29 cellular contexts compared by ENCODE assay signal in genomic region chr16:67477960-67478554, GRCh38. TPM values are rescaled to one million over a fixed set of nuclear protein-coding genes. Genes with fewer than 3 reads are reported as not detected.
DNase-seq lines count a peak whose midpoint lies in the region; ATAC-seq, FAIRE-seq and TF ChIP-seq lines count a peak whose summit lies in the region.
"Had no signal": no experiment of that assay in that cellular context is flagged by ENCODE, and none has a peak within 500 bp of the region (broad histone marks: within the 10 kb centered on the region; RNA-seq: fewer than 3 reads in every experiment).

No MANE protein-coding gene starts in this region.

- H3K27ac ChIP-seq in upper lobe of right lung = no peak overlapping the region
- H3K27ac ChIP-seq in SK-N-SH (ENCODE audit: low read depth in 2 of 2, low read length in 1 of 2) = no peak overlapping the region
- H3K27ac ChIP-seq: esophagus muscularis mucosa, sigmoid colon had no signal

- H3K4me3 ChIP-seq in bronchial epithelial cell (ENCODE audit: low read depth, low read length) (no peak overlapping the region), upper lobe of right lung (no peak overlapping the region), SK-N-SH (ENCODE audit: low read depth in 2 of 2, low read length in 1 of 2) (no peak overlapping the region)
- H3K4me3 ChIP-seq: esophagus muscularis mucosa, mucosa of descending colon, sigmoid colon had no signal

- H3K9ac ChIP-seq in SK-N-SH = no peak overlapping the region

- no peaks in the 10 kb centered on the region for H3F3A ChIP-seq in SK-N-SH (replicated peaks; ENCODE audit: insufficient read depth)

- H3K4me1 ChIP-seq in upper lobe of right lung = peaks cover 67% of the 10 kb centered on the region
- H3K4me1 ChIP-seq in SK-N-SH (ENCODE audit: control insufficient read depth in 1 of 2, insufficient read depth in 2 of 2, low read depth in 1 of 2, low read length in 1 of 2) = peaks cover 6 to 19% of the 10 kb centered on the region in 2 experiments; a peak in 1 of 4 replicates

- no peaks in the 10 kb centered on the region for H3K27me3 Mint-ChIP-seq in activated naive CD4-positive, alpha-beta T cell treated with anti-CD3 and anti-CD28 coated beads, Interleukin-2, amount 10 ng/mL, durations not matched to agents 7 days and 5 days
- H3K27me3 Mint-ChIP-seq in naive thymus-derived CD8-positive, alpha-beta T cell = no peaks in the 10 kb centered on the region
- H3K27me3 Mint-ChIP-seq: stimulated activated naive CD8-positive, alpha-beta T cell treated with anti-CD3 and anti-CD28 coated beads, Interleukin-15, Interleukin-2, amounts not matched to agents 100 ng/mL and 50 ng/mL, for 24 hours had no signal

- peak overlapping the region; percentile 28 for H3K4me3 Mint-ChIP-seq in activated naive CD4-positive, alpha-beta T cell treated with anti-CD3 and anti-CD28 coated beads, Interleukin-2, amount 10 ng/mL, durations not matched to agents 7 days and 5 days
- H3K4me3 Mint-ChIP-seq in naive thymus-derived CD8-positive, alpha-beta T cell = peak overlapping the region in 8 of 10 donors; percentile 7 to 60 (median 32)

- TF ChIP-seq CTCF in bronchial epithelial cell (IDR thresholded peaks at IDR 0.05; ENCODE audit: insufficient read depth, low read length, severe bottlenecking) (no peak), upper lobe of right lung (IDR thresholded peaks at IDR 0.05) (no peak), SK-N-SH (IDR thresholded peaks at IDR 0.05) (no peak)

- no peaks in the 10 kb centered on the region for H3K36me3 ChIP-seq in bronchial epithelial cell (ENCODE audit: control insufficient read depth, insufficient read depth, low read length)
- H3K36me3 ChIP-seq in upper lobe of right lung = no peaks in the 10 kb centered on the region
- H3K36me3 ChIP-seq in SK-N-SH (replicated peaks in 1 of 2; ENCODE audit: control insufficient read depth in 1 of 2, insufficient read depth in 2 of 2, low read length in 1 of 2) = peaks cover 0 to 14% of the 10 kb centered on the region in 2 experiments
- H3K36me3 ChIP-seq: esophagus muscularis mucosa, sigmoid colon, upper lobe of left lung had no signal

- POLR2A ChIA-PET in naive thymus-derived CD8-positive, alpha-beta T cell (lab: Charles Lee) = interaction anchor here (0.7 kb wide), 1 partner anchor 326 kb away, joined by 4 read pairs; no protein-coding TSS in a partner anchor
- POLR2A ChIA-PET in SK-N-SH (lab: Yijun Ruan, JAX) = no interaction called here

- H3K36me3 Mint-ChIP-seq in activated naive CD4-positive, alpha-beta T cell treated with anti-CD3 and anti-CD28 coated beads, Interleukin-2, amount 10 ng/mL, durations not matched to agents 7 days and 5 days = peaks cover 11% of the 10 kb centered on the region
- peaks cover 0 to 11% (median 2%) of the 10 kb centered on the region in 3 donors for H3K36me3 Mint-ChIP-seq in naive thymus-derived CD8-positive, alpha-beta T cell

- H3K9me2 ChIP-seq in SK-N-SH = no peaks in the 10 kb centered on the region

- DNase-seq in activated naive CD4-positive, alpha-beta T cell treated with anti-CD3 and anti-CD28 coated beads, Interleukin-2, amount 10 ng/mL, durations not matched to agents 7 days and 5 days = no peak
- no peak for DNase-seq in activated naive CD4-positive, alpha-beta T cell treated with Interleukin-2 at 50 U/mL for 16 hours
- DNase-seq in bronchial epithelial cell (ENCODE audit: low read depth) (peak; percentile 88), upper lobe of right lung (no peak), SK-N-SH (no peak), NCI-H2171 treated with DMSO at 0.1 percent for 48 hours (lab: John Stamatoyannopoulos, UW) (no peak), hepatic stellate cell (ENCODE audit: low spot score) (no peak)
- no peak for DNase-seq in naive thymus-derived CD8-positive, alpha-beta T cell
- DNase-seq: amniotic stem cell; C1 segment of cervical spinal cord; central memory CD4-positive, alpha-beta T cell; DMS53; effector CD4-positive, alpha-beta T cell; Karpas-422; left colon; mucosa of descending colon; NCI-H1092; NCI-H2171; NCI-H748 treated with DMSO at 0.1 percent for 48 hours; SIG-M5; sigmoid colon; upper lobe of left lung had no signal

- no peak for FAIRE-seq in bronchial epithelial cell (lab: Jason Lieb, UNC)
- FAIRE-seq: A204.1, H54 had no signal

- no peak overlapping the region for H3K4me2 ChIP-seq in SK-N-SH

- no peaks in the 10 kb centered on the region for H3K9me3 Mint-ChIP-seq in activated naive CD4-positive, alpha-beta T cell treated with anti-CD3 and anti-CD28 coated beads, Interleukin-2, amount 10 ng/mL, durations not matched to agents 7 days and 5 days
- no peaks in the 10 kb centered on the region for H3K9me3 Mint-ChIP-seq in naive thymus-derived CD8-positive, alpha-beta T cell
- H3K9me3 Mint-ChIP-seq: stimulated activated naive CD8-positive, alpha-beta T cell treated with anti-CD3 and anti-CD28 coated beads, Interleukin-15, Interleukin-2, amounts not matched to agents 100 ng/mL and 50 ng/mL, for 24 hours had no signal

- ATAC-seq in naive thymus-derived CD8-positive, alpha-beta T cell = no peak
- ATAC-seq in upper lobe of right lung = peak; percentile 22
- ATAC-seq: activated CD4-positive, CD25-positive, alpha-beta regulatory T cell treated with anti-CD3 and anti-CD28 coated beads, Interleukin-2, amount 50 U/mL, for 24 hours; left colon; mucosa of descending colon had no signal

- H3K4me1 Mint-ChIP-seq in activated naive CD4-positive, alpha-beta T cell treated with anti-CD3 and anti-CD28 coated beads, Interleukin-2, amount 10 ng/mL, durations not matched to agents 7 days and 5 days = peaks cover 33% of the 10 kb centered on the region
- H3K4me1 Mint-ChIP-seq in naive thymus-derived CD8-positive, alpha-beta T cell = peaks cover 27 to 81% (median 70%) of the 10 kb centered on the region in 4 donors

- 94% methylated on average over 8 of the region's 8 CpGs for WGBS in SK-N-SH (ENCODE audit: low lambda C conversion rate)

- TF ChIP-seq EP300 in SK-N-SH (IDR thresholded peaks at IDR 0.05; ENCODE audit: borderline replicate concordance in 1 of 2, low read depth in 1 of 2, low read length in 1 of 2) = no peak

- H3K27ac Mint-ChIP-seq in activated naive CD4-positive, alpha-beta T cell treated with anti-CD3 and anti-CD28 coated beads, Interleukin-2, amount 10 ng/mL, durations not matched to agents 7 days and 5 days = no peak overlapping the region
- H3K27ac Mint-ChIP-seq in naive thymus-derived CD8-positive, alpha-beta T cell = peak overlapping the region in 2 of 10 donors; percentile 28 to 84
- H3K27ac Mint-ChIP-seq: stimulated activated naive CD8-positive, alpha-beta T cell treated with anti-CD3 and anti-CD28 coated beads, Interleukin-15, Interleukin-2, amounts not matched to agents 100 ng/mL and 50 ng/mL, for 24 hours had no signal

- no peaks in the 10 kb centered on the region for H3K9me3 ChIP-seq in upper lobe of right lung
- H3K9me3 ChIP-seq in SK-N-SH = no peaks in the 10 kb centered on the region
- H3K9me3 ChIP-seq: esophagus muscularis mucosa, mucosa of descending colon, sigmoid colon, upper lobe of left lung had no signal

- CTCF ChIA-PET in activated naive CD4-positive, alpha-beta T cell treated with anti-CD3 and anti-CD28 coated beads, Interleukin-2, amount 10 ng/mL, durations not matched to agents 7 days and 5 days (lab: Charles Lee) = interaction anchor here (0.7 to 1.9 kb wide), 2 partner anchors 36 to 528 kb away, joined by 3 to 5 read pairs; no protein-coding TSS in a partner anchor
- CTCF ChIA-PET in SK-N-SH (lab: Yijun Ruan, JAX) = interaction anchor here (1.3 to 4.1 kb wide), 4 partner anchors 10 to 85 kb away, joined by 4 to 29 read pairs (median 7); partner anchors contain the start of gene TPPP3

- no peak for TF ChIP-seq RAD21 in SK-N-SH (IDR thresholded peaks at IDR 0.05; ENCODE audit: low read length)

- H3K27me3 ChIP-seq in bronchial epithelial cell (ENCODE audit: control insufficient read depth, insufficient read depth, low read length) (no peaks in the 10 kb centered on the region), upper lobe of right lung (no peaks in the 10 kb centered on the region), SK-N-SH (ENCODE audit: insufficient read depth) (no peaks in the 10 kb centered on the region)
- H3K27me3 ChIP-seq: esophagus muscularis mucosa, sigmoid colon, upper lobe of left lung had no signal

- H2AFZ ChIP-seq in SK-N-SH (ENCODE audit: low read depth) = no peak overlapping the region

- peaks cover 51% of the 10 kb centered on the region for H4K20me1 ChIP-seq in SK-N-SH (ENCODE audit: insufficient read depth)

- intact Hi-C loops in upper lobe of right lung (cut with DNase I) = no loop called here

- peaks cover 96% of the 10 kb centered on the region for H3K79me2 ChIP-seq in SK-N-SH (ENCODE audit: insufficient read depth)

TF ChIP-seq in SK-N-SH, 30 proteins besides CTCF, POLR2A, EP300 and RAD21 (continues in another document):
- TF ChIP-seq MAX (IDR thresholded peaks at IDR 0.05; ENCODE audit: low read depth) = no peak

RNA-seq across cellular contexts. Expression of gene ATP6V0D1, which starts 2.9 kb away (rescaled TPM):
- 78.2 and 79.4 TPM in 2 replicates for total RNA-seq in bronchial epithelial cell
- total RNA-seq in naive thymus-derived CD8-positive, alpha-beta T cell = 10 to 100 TPM; 33.3 to 35.1 TPM
- 10 to 100 TPM; 74.7 to 89.6 (median 77.5) TPM for polyA plus RNA-seq in naive thymus-derived CD8-positive, alpha-beta T cell
- total RNA-seq in upper lobe of right lung = 143 TPM
- polyA plus RNA-seq in SK-N-SH (2012; rRNA removed) = 111 and 135 TPM in 2 replicates
- polyA plus RNA-seq in SK-N-SH (2012; cell fraction: cytosol; rRNA removed) = 86.6 and 113 TPM in 2 replicates
- polyA plus RNA-seq in SK-N-SH (2012; cell fraction: nucleus; rRNA removed) = 102 and 104 TPM in 2 replicates

RNA-seq across cellular contexts. Expression of gene AGRP, which starts 5.3 kb away (rescaled TPM):
- total RNA-seq in bronchial epithelial cell (not detected in 2 replicates), upper lobe of right lung (4.9 TPM)
- not detected for total RNA-seq in naive thymus-derived CD8-positive, alpha-beta T cell
- not detected for polyA plus RNA-seq in naive thymus-derived CD8-positive, alpha-beta T cell
- not detected in 2 replicates for polyA plus RNA-seq in SK-N-SH (2012; rRNA removed)
- not detected in 2 replicates for polyA plus RNA-seq in SK-N-SH (2012; cell fraction: cytosol; rRNA removed)
- polyA plus RNA-seq in SK-N-SH (2012; cell fraction: nucleus; rRNA removed) = not detected in 2 replicates
- total RNA-seq: esophagus muscularis mucosa, HT-29, left colon, mucosa of descending colon, OCI-LY7, sigmoid colon had no signal
- polyA plus RNA-seq: sigmoid colon had no signal

RNA-seq across cellular contexts. Expression of gene HSD11B2, which starts 47.1 kb away (rescaled TPM):
- 2.1 and 2.3 TPM in 2 replicates for total RNA-seq in bronchial epithelial cell
- not detected for total RNA-seq in naive thymus-derived CD8-positive, alpha-beta T cell
- polyA plus RNA-seq in naive thymus-derived CD8-positive, alpha-beta T cell = not detected
- 2.2 TPM for total RNA-seq in upper lobe of right lung
- 0.19 and 0.23 TPM in 2 replicates for polyA plus RNA-seq in SK-N-SH (2012; rRNA removed)
- polyA plus RNA-seq in SK-N-SH (2012; cell fraction: cytosol; rRNA removed) = 0.08 and 0.10 TPM in 2 replicates
- polyA plus RNA-seq in SK-N-SH (2012; cell fraction: nucleus; rRNA removed) = 0.58 and 0.75 TPM in 2 replicates
- total RNA-seq: OCI-LY7 had no signal

RNA-seq across cellular contexts. Expression of gene RIPOR1, which starts 50.6 kb away (rescaled TPM):
- total RNA-seq in bronchial epithelial cell (12.8 and 13.7 TPM in 2 replicates), upper lobe of right lung (133 TPM)
- total RNA-seq in naive thymus-derived CD8-positive, alpha-beta T cell = 10 to 100 TPM; 50.1 to 57.2 TPM
- 1 to 10 TPM; 1.5 to 3.0 (median 2.3) TPM for polyA plus RNA-seq in naive thymus-derived CD8-positive, alpha-beta T cell
- polyA plus RNA-seq in SK-N-SH (2012; rRNA removed) = 12.1 and 24.7 TPM in 2 replicates
- 16.7 and 23.3 TPM in 2 replicates for polyA plus RNA-seq in SK-N-SH (2012; cell fraction: cytosol; rRNA removed)
- 80.4 and 105 TPM in 2 replicates for polyA plus RNA-seq in SK-N-SH (2012; cell fraction: nucleus; rRNA removed)
